ENCODE assay signal across 14 cellular contexts in the genomic region with DNA sequence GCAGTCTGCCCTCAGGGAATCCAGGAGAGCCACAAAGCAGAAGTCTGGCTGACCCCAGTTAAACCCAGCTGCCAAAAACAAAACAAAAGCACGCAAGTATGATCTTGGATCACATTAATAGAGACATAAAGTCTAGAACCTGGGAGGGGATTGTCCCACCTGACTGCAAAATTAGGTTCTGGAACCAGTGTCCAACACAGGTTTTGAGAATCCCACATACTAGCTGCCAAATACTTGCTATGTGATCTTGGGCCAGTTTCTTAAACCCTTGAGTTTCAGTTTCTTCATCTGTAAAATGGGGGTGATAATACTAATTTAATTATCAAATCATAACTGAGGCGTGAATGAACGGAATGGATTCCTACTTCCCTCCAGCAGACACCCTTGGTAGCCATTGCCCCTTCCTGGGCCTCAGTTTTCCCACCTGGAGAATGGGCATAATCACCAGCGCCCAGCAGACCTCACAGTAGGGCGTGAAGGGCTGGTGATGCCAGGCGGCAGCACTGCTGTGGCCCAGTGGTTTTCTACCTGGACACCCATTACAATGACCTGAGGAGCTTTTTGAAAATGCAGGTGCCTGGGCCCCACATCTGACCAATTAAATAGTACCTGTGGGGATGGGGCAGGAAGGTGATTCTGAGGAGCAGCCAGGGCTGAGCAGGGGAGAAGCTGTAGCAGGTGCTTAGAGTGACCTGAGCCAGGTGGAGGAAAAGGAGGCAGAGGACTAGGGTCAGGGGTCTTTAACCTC. TPM values are rescaled to one million over a fixed set of nuclear protein-coding genes. Genes with fewer than 3 reads are reported as not detected.
"Had no signal": no experiment of that assay in that cellular context is flagged by ENCODE, and none has a peak within 500 bp of the region (broad histone marks: within the 10 kb centered on the region; RNA-seq: fewer than 3 reads in every experiment).

No MANE protein-coding gene starts in this region.

- H3K36me3 ChIP-seq: cardiac muscle cell, esophagus squamous epithelium, ovary had no signal

- H3K4me3 Mint-ChIP-seq: activated CD4-positive, alpha-beta T cell treated with anti-CD3 and anti-CD28 coated beads, Interleukin-2, amount 10 ng/mL, durations not matched to agents 24 days and 14 days; activated naive CD8-positive, alpha-beta T cell; neural crest cell; T-cell; WTC11 had no signal

- DNase-seq: esophagus squamous epithelium, left ventricle myocardium inferior had no signal

- H3K36me3 Mint-ChIP-seq: naive B cell, T-cell had no signal

- H3K9me3 ChIP-seq: ovary had no signal

- H3K27ac Mint-ChIP-seq: activated CD4-positive, alpha-beta T cell treated with anti-CD3 and anti-CD28 coated beads, Interleukin-2, amount 10 ng/mL, durations not matched to agents 24 days and 14 days; activated naive CD8-positive, alpha-beta T cell; naive B cell; T-cell; WTC11 had no signal

- H3K27me3 Mint-ChIP-seq: activated naive CD8-positive, alpha-beta T cell had no signal

- H3K4me3 ChIP-seq: cardiac muscle cell, esophagus squamous epithelium, heart right ventricle, left ventricle myocardium inferior, ovary had no signal

- H3K27ac ChIP-seq: cardiac muscle cell, esophagus squamous epithelium, heart right ventricle, left ventricle myocardium inferior, ovary had no signal

- H3K27me3 ChIP-seq: cardiac muscle cell, esophagus squamous epithelium, heart right ventricle, ovary had no signal

RNA-seq across cellular contexts. Expression of gene GRIP2, which starts 32.2 kb away (rescaled TPM):
- total RNA-seq: activated CD4-positive, alpha-beta T cell treated with anti-CD3 and anti-CD28 coated beads, Interleukin-2, amount 10 ng/mL, durations not matched to agents 24 days and 14 days; endothelial cell of umbilical vein; mononuclear cell; pulmonary artery endothelial cell had no signal
